Comparison of ENCODE assay signal across 15 cellular contexts in genomic region chr2:130760754-130761751, GRCh38. TPM values are rescaled to one million over a fixed set of nuclear protein-coding genes. Genes with fewer than 3 reads are reported as not detected.
DNase-seq lines count a peak whose midpoint lies in the region; ATAC-seq and TF ChIP-seq lines count a peak whose summit lies in the region.
"Had no signal": no experiment of that assay in that cellular context is flagged by ENCODE, and none has a peak within 500 bp of the region (broad histone marks: within the 10 kb centered on the region; RNA-seq: fewer than 3 reads in every experiment).

No MANE protein-coding gene starts in this region.

- intact Hi-C loops in lower leg skin (cut with DNase I; ENCODE audit: low total_unique reads) (no loop called here), sciatic nerve (cut with DNase I) (no loop called here)

- in situ Hi-C loops in G401 (cut with HindIII; ENCODE audit: low sequenced_read_pairs): no loop called here

- H3K4me3 ChIP-seq in lower leg skin (ENCODE audit: low read depth, poor library complexity, severe bottlenecking): peak overlapping the region; percentile 2
- H3K4me3 ChIP-seq: A549, SK-N-MC had no signal

- TF ChIP-seq CTCF in lower leg skin (IDR thresholded peaks at IDR 0.05): no peak

- DNase-seq in G401 (ENCODE audit: low spot score) (peak; percentile 93), cerebellar cortex (ENCODE audit: low spot score) (peak; percentile 90), lower leg skin (ENCODE audit: low spot score in 2 of 2) (peak in 1 of 2 donors; percentile 75), sciatic nerve (ENCODE audit: low spot score) (peak; percentile 13), pons (ENCODE audit: low spot score) (no peak), NCI-H128 (lab: John Stamatoyannopoulos, UW; ENCODE audit: unreplicated experiment) (no peak)
- DNase-seq: BE2C, KG1, NCI-H526, SHP77 treated with DMSO at 0.1 percent for 48 hours had no signal

- no peak for TF ChIP-seq POLR2A in lower leg skin (IDR thresholded peaks at IDR 0.05)

- ATAC-seq in sciatic nerve (no peak), HG02852 (IDR thresholded peaks at IDR 0.05; ENCODE audit: unreplicated experiment) (no peak)
- ATAC-seq: A549 had no signal

- 72 to 78% methylated on average over 13 to 14 of the region's 14 CpGs for WGBS in lower leg skin, 2 donors

RNA-seq across cellular contexts. Expression of gene AMER3, which starts 5.7 kb away (rescaled TPM):
- not detected in 2 replicates for total RNA-seq in G401 (2014; rRNA removed; shearing (Covaris generic))
- total RNA-seq in lower leg skin (not detected), sciatic nerve (not detected)
- total RNA-seq: H4, HT1080 had no signal

RNA-seq across cellular contexts. Expression of gene GPR148, which starts 32.2 kb away (rescaled TPM):
- total RNA-seq in G401 (2014; rRNA removed; shearing (Covaris generic)): not detected in 2 replicates
- total RNA-seq in lower leg skin (not detected), sciatic nerve (not detected)
- total RNA-seq: H4, HT1080 had no signal

Comparison
In these comparisons a context has a peak if more than half of its experiments do, and no peak if none do; other contexts are left out.
1. DNase-seq: peak in G401 (single experiment), cerebellar cortex (single experiment) and sciatic nerve (single experiment); none in pons (single experiment) and NCI-H128 (single experiment).